10 cellular contexts compared by ENCODE assay signal in the genomic region with DNA sequence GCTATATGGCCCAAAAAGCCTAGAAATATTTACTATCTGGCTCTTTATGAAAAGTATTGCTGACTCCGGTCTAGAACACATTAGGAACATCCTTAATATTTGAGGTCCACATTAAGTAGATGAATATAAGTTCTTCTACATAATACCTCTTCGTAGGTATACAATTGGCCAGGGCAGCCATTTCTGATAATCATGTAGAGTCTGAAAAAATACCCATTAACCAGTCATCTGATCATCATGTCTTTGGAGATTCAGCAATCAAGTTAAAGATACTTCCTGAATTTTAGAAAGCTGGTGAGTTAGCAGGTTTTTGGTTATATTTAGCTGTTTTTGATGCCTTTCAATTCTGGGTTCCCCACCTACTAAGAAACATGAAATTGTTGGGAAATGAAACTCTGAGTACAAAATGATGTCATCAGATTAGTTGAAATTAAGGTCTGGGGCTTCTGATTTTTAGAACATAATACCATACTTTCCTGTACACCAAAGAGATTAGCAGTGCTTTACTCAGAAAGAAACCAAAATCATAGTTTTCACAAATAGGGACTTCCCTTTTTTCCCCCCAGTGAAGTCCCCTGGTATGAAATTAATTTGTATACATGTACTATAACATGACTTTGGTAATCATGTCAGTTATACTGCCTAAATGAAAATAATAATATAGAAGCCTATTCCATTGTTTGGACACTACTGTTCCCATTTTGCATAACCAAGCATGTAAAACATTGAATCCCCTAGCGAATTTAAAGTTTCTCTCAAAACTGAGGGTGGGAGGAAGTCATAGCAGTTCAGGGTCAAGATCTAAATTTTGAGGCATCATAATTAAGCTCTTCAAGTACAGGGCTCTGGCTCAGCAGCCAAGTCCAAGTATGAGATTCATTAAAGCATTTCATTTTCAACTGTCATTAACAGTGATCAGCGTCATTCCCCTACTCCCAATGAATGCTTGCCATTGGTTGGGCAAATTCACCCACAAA. TPM values are rescaled to one million over a fixed set of nuclear protein-coding genes. Genes with fewer than 3 reads are reported as not detected.
DNase-seq lines count a peak whose midpoint lies in the region; ATAC-seq, FAIRE-seq and TF ChIP-seq lines count a peak whose summit lies in the region.
"Had no signal": no experiment of that assay in that cellular context is flagged by ENCODE, and none has a peak within 500 bp of the region (broad histone marks: within the 10 kb centered on the region; RNA-seq: fewer than 3 reads in every experiment).

No MANE protein-coding gene starts in this region.

- no peak for TF ChIP-seq RAD21 in HepG2 (CRISPR knock-in tag; IDR thresholded peaks at IDR 0.05)

- no peak for ATAC-seq in HepG2
- ATAC-seq in right lobe of liver: no peak
- ATAC-seq in HG02642 (IDR thresholded peaks at IDR 0.05; ENCODE audit: poor library complexity, unreplicated experiment): peak; percentile 66
- peak; percentile 71 for ATAC-seq in HG03460 (IDR thresholded peaks at IDR 0.05; ENCODE audit: unreplicated experiment)
- ATAC-seq: pancreas had no signal

- no peaks in the 10 kb centered on the region for H4K20me1 ChIP-seq in HepG2 (ENCODE audit: insufficient read depth, low read length)

- H3K4me3 ChIP-seq in HepG2 (replicated peaks in 1 of 3; ENCODE audit: insufficient read depth in 1 of 3, low read depth in 2 of 3, low read length in 3 of 3): no peak overlapping the region
- H3K4me3 ChIP-seq in right lobe of liver: no peak overlapping the region
- H3K4me3 ChIP-seq: pancreas had no signal

- in situ Hi-C loops in HepG2 (cut with HindIII; ENCODE audit: extremely low pct_ligation_motif_present, low pct_unique_long_range_greater_than_20kb): no loop called here

- H3K27me3 ChIP-seq in HepG2 (ENCODE audit: control insufficient read depth in 1 of 2, insufficient read depth in 2 of 2, low read length in 2 of 2) (no peaks in the 10 kb centered on the region), right lobe of liver (no peaks in the 10 kb centered on the region)
- H3K27me3 ChIP-seq: pancreas had no signal

- POLR2A ChIA-PET in HepG2 (lab: Yijun Ruan, JAX): no interaction called here

- no peak overlapping the region for H3K4me2 ChIP-seq in HepG2 (ENCODE audit: low read depth, low read length)

- no peak overlapping the region for H2AFZ ChIP-seq in HepG2 (ENCODE audit: low read length)

- intact Hi-C loops in HepG2 (cut with micrococcal nuclease; ENCODE audit: unreplicated experiment) (no loop called here), right lobe of liver (cut with DNase I) (no loop called here)

- no peak overlapping the region for H3K9ac ChIP-seq in HepG2 (ENCODE audit: insufficient read depth, low read depth, low read length)

- H3K4me1 Mint-ChIP-seq in glutamatergic neuron (ENCODE audit: low read depth, unreplicated experiment): no peaks in the 10 kb centered on the region

- 66% methylated on average over 4 of the region's 4 CpGs for WGBS in HepG2 (ENCODE audit: low lambda C conversion rate)
- 60% methylated on average over 4 of the region's 4 CpGs for WGBS in right lobe of liver (ENCODE audit: insufficient coverage, low coverage, low lambda C conversion rate, missing lambda C conversion rate)

- no peaks in the 10 kb centered on the region for H3K4me1 ChIP-seq in HepG2 (ENCODE audit: insufficient read depth, low read length)
- H3K4me1 ChIP-seq in right lobe of liver: no peaks in the 10 kb centered on the region

- no peak overlapping the region for H3K27ac ChIP-seq in HepG2 (ENCODE audit: extremely low read length, insufficient read depth, low read length)
- no peak overlapping the region for H3K27ac ChIP-seq in right lobe of liver
- H3K27ac ChIP-seq: pancreas had no signal

- H3K9me3 Mint-ChIP-seq in glutamatergic neuron (ENCODE audit: unreplicated experiment): no peaks in the 10 kb centered on the region

- FAIRE-seq in HepG2 (lab: Jason Lieb, UNC): no peak
- FAIRE-seq: pancreas had no signal

- H3K27ac Mint-ChIP-seq in glutamatergic neuron (ENCODE audit: unreplicated experiment): no peak overlapping the region

- H3K9me3 ChIP-seq in HepG2 (ENCODE audit: low read length) (no peaks in the 10 kb centered on the region), right lobe of liver (no peaks in the 10 kb centered on the region)
- H3K9me3 ChIP-seq: pancreas had no signal

- no peaks in the 10 kb centered on the region for H3K36me3 Mint-ChIP-seq in glutamatergic neuron (ENCODE audit: unreplicated experiment)

- no TSS peak for BruUV-seq in HepG2 (replicated peaks; lab: Mats Ljungman, UMichigan)

- H3K79me2 ChIP-seq in HepG2 (ENCODE audit: insufficient read depth, low read length): no peaks in the 10 kb centered on the region

- CTCF ChIA-PET in HepG2 (lab: Yijun Ruan, JAX; ENCODE audit: low intra/inter-chr PET ratio, low total read pairs): no interaction called here

- TF ChIP-seq CTCF in HepG2 (CRISPR knock-in tag; IDR thresholded peaks at IDR 0.05): no peak
- TF ChIP-seq CTCF in right lobe of liver (IDR thresholded peaks at IDR 0.05): no peak
- no peak for TF ChIP-seq CTCF in glutamatergic neuron (IDR thresholded peaks at IDR 0.05; ENCODE audit: partially characterized antibody, unreplicated experiment)

- no peak overlapping the region for H3K4me3 Mint-ChIP-seq in glutamatergic neuron (ENCODE audit: unreplicated experiment)

- no peaks in the 10 kb centered on the region for H3K27me3 Mint-ChIP-seq in glutamatergic neuron (ENCODE audit: unreplicated experiment)

- TF ChIP-seq EP300 in HepG2 (IDR thresholded peaks at IDR 0.05; ENCODE audit: low read depth in 2 of 2, low read length in 2 of 2) (no peak), HepG2 (CRISPR knock-in tag; IDR thresholded peaks at IDR 0.05; ENCODE audit: borderline replicate concordance) (no peak)

- DNase-seq in HepG2 (ENCODE audit: low spot score): no peak
- no peak for DNase-seq in right lobe of liver
- no peak for DNase-seq in NCI-H345 (lab: John Stamatoyannopoulos, UW)
- DNase-seq in glutamatergic neuron: no peak
- DNase-seq in NCI-H526 treated with DMSO at 0.1 percent for 48 hours (lab: John Stamatoyannopoulos, UW): no peak
- no peak for DNase-seq in T-helper 2 cell
- DNase-seq: GF-D8, pancreas had no signal

- H3K36me3 ChIP-seq in HepG2 (replicated peaks in 1 of 2; ENCODE audit: control insufficient read depth in 1 of 2, insufficient read depth in 2 of 2, low read length in 2 of 2): no peaks in the 10 kb centered on the region
- H3K36me3 ChIP-seq in right lobe of liver: no peaks in the 10 kb centered on the region
- H3K36me3 ChIP-seq: pancreas had no signal

- TF ChIP-seq POLR2A in HepG2 (IDR thresholded peaks at IDR 0.05; ENCODE audit: insufficient read depth in 1 of 2, low read depth in 2 of 2, low read length in 2 of 2) (no peak), right lobe of liver (IDR thresholded peaks at IDR 0.05) (no peak)

TF ChIP-seq in HepG2, 621 proteins besides CTCF, POLR2A, EP300 and RAD21 (continues in another document):
- TF ChIP-seq, protein P1, sequence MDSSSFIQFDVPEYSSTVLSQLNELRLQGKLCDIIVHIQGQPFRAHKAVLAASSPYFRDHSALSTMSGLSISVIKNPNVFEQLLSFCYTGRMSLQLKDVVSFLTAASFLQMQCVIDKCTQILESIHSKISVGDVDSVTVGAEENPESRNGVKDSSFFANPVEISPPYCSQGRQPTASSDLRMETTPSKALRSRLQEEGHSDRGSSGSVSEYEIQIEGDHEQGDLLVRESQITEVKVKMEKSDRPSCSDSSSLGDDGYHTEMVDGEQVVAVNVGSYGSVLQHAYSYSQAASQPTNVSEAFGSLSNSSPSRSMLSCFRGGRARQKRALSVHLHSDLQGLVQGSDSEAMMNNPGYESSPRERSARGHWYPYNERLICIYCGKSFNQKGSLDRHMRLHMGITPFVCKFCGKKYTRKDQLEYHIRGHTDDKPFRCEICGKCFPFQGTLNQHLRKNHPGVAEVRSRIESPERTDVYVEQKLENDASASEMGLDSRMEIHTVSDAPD (CRISPR knock-in tag; IDR thresholded peaks at IDR 0.05): no peak
- TF ChIP-seq HNRNPH1 (optimal IDR thresholded peaks at IDR 0.05; ENCODE audit: low read depth, low read length) (no peak), ATF7 (IDR thresholded peaks at IDR 0.05) (peak; percentile 73), ATF7 (CRISPR knock-in tag; IDR thresholded peaks at IDR 0.05) (no peak), ZNF205 (CRISPR knock-in tag; IDR thresholded peaks at IDR 0.05) (no peak), ZBTB20 (CRISPR knock-in tag; IDR thresholded peaks at IDR 0.05; ENCODE audit: borderline replicate concordance, low read depth) (no peak)

RNA-seq across cellular contexts. Expression of a gene that starts 18.0 kb away (rescaled TPM):
- 13.3 and 22.2 TPM in 2 replicates for total RNA-seq in HepG2 (2016; rRNA removed; fragmentation: Illumina TruSeq; extraction: Trizol)
- 1.4 and 1.9 TPM in 2 replicates for total RNA-seq in HepG2 (2016; cell fraction: cytosol; rRNA removed; fragmentation: Illumina TruSeq; extraction: Trizol; ENCODE audit: low read depth)
- total RNA-seq in HepG2 (2016; cell fraction: insoluble cytoplasmic fraction; rRNA removed; fragmentation: Illumina TruSeq; extraction: Trizol): 14.7 and 22.1 TPM in 2 replicates
- total RNA-seq in HepG2 (2016; cell fraction: membrane; rRNA removed; fragmentation: Illumina TruSeq; extraction: Trizol): 4.3 and 4.4 TPM in 2 replicates
- total RNA-seq in HepG2 (2016; cell fraction: nucleus; rRNA removed; fragmentation: Illumina TruSeq; extraction: Trizol): 18.5 and 19.5 TPM in 2 replicates
- 7.8 and 12.2 TPM in 2 replicates for polyA plus RNA-seq in HepG2 (2011; rRNA removed)
- polyA plus RNA-seq in HepG2 (2011; cell fraction: cytosol; rRNA removed): 6.5 and 6.8 TPM in 2 replicates
- polyA plus RNA-seq in HepG2 (2011; cell fraction: nucleus; rRNA removed): 6.8 and 8.4 TPM in 2 replicates
- 14.2 and 21.9 TPM in 2 replicates for polyA plus RNA-seq in HepG2 (2012)
- 0.12 and 0.35 TPM in 2 replicates for polyA plus RNA-seq in HepG2 (2016; cell fraction: cytosol; fragmentation: Illumina TruSeq; extraction: Trizol; ENCODE audit: low read depth)
- polyA plus RNA-seq in HepG2 (2016; cell fraction: insoluble cytoplasmic fraction; fragmentation: Illumina TruSeq; extraction: Trizol; ENCODE audit: low read depth): 5.9 and 6.2 TPM in 2 replicates
- polyA plus RNA-seq in HepG2 (2016; cell fraction: membrane; fragmentation: Illumina TruSeq; extraction: Trizol; ENCODE audit: low read depth): 0.72 and 0.98 TPM in 2 replicates
- 7.4 and 7.8 TPM in 2 replicates for polyA plus RNA-seq in HepG2 (2016; cell fraction: nucleus; fragmentation: Illumina TruSeq; extraction: Trizol; ENCODE audit: insufficient read depth, low read depth)
- polyA minus RNA-seq in HepG2 (2011; rRNA and poly(A)+ RNA removed; ENCODE audit: low replicate concordance): 38.1 TPM in 1 of 2 replicates, not detected in the other
- 21.3 and 25.0 TPM in 2 replicates for polyA minus RNA-seq in HepG2 (2011; cell fraction: cytosol; rRNA and poly(A)+ RNA removed)
- 27.4 and 36.7 TPM in 2 replicates for polyA minus RNA-seq in HepG2 (2011; cell fraction: nucleus; rRNA and poly(A)+ RNA removed)
- 10 to 100 TPM in 5 of 6 experiments, 1 to 10 TPM in 1; 7.4 to 26.8 (median 15.1) TPM for total RNA-seq in right lobe of liver
- total RNA-seq in glutamatergic neuron (ENCODE audit: unreplicated experiment): not detected

Comparison
In these comparisons a context has a peak if more than half of its experiments do, and no peak if none do; other contexts are left out.
1. ATAC-seq: peak in HG02642 (single experiment) and HG03460 (single experiment); none in HepG2 (single experiment) and right lobe of liver (0 of 4).